In genomic region chr4:168585168-168586091, GRCh38 we compare ENCODE assay signal across 8 cellular contexts.
DNase-seq lines count a peak whose midpoint lies in the region; ATAC-seq, FAIRE-seq and TF ChIP-seq lines count a peak whose summit lies in the region.

No MANE protein-coding gene starts in this region.

- H3K9me3 ChIP-seq in GM12878 (replicated peaks; ENCODE audit: control insufficient read depth, insufficient read depth, low read length), result no peaks in the 10 kb centered on the region
- H3K9me3 ChIP-seq in spleen, result peaks cover 0 to 10% (median 0%) of the 10 kb centered on the region in 8 donors

- DNase-seq in DMS153 (lab: John Stamatoyannopoulos, UW) (peak; percentile 2), NOMO-1 treated with dmso at 0.1 percent for 144 hours (lab: John Stamatoyannopoulos, UW; ENCODE audit: unreplicated experiment) (peak; percentile 22), GM12878 (ENCODE audit: low read depth, low spot score) (no peak), iPS DF 19.7 (ENCODE audit: low read depth, low spot score) (peak; percentile 17), spleen (no peak), activated gamma-delta T cell (lab: John Stamatoyannopoulos, UW) (no peak)

- CTCF ChIA-PET in GM12878 (lab: Yijun Ruan, JAX), result interaction anchor here (0.7 to 5.8 kb wide), 37 partner anchors 9 to 1087 kb away, joined by 3 to 108 read pairs (median 4); partner anchors contain the start of gene PALLD

- FAIRE-seq in GM12878 (lab: Jason Lieb, UNC), result peak; percentile 69

- no TSS peak for BruUV-seq in GM12878 (replicated peaks; lab: Mats Ljungman, UMichigan)

- RAD21 ChIA-PET in GM12878 (lab: Charles Lee; ENCODE audit: unreplicated experiment), result interaction anchor here (0.5 to 3.5 kb wide), 18 partner anchors 10 to 991 kb away, joined by 3 to 52 read pairs (median 3); no protein-coding TSS in a partner anchor

- TF ChIP-seq POLR2A in GM12878 (IDR thresholded peaks at IDR 0.05; ENCODE audit: low read depth, low read length), result no peak
- no peak for TF ChIP-seq POLR2A in spleen (IDR thresholded peaks at IDR 0.05)

- TF ChIP-seq RAD21 in GM12878 (IDR thresholded peaks at IDR 0.05; ENCODE audit: insufficient read depth, low read depth, low read length), result peak; percentile 47

- peak; percentile 38 to 63 (median 63); a peak in 5 of 6 replicates for TF ChIP-seq CTCF in GM12878 (IDR thresholded peaks at IDR 0.05 in 2 of 3, conservative IDR thresholded peaks at IDR 0.05 in 1 of 3; ENCODE audit: control insufficient read depth in 2 of 3, extremely low read depth in 1 of 3, insufficient read depth in 1 of 3, low read depth in 3 of 3, low read length in 3 of 3)
- peak in 9 of 11 experiments; percentile 12 to 64 (median 56) for TF ChIP-seq CTCF in spleen (IDR thresholded peaks at IDR 0.05 in 8 of 11, conservative IDR thresholded peaks at IDR 0.05 in 3 of 11)

- SMC1A ChIA-PET in GM12878 (lab: Charles Lee; ENCODE audit: uncharacterized antibody, unreplicated experiment), result interaction anchor here (0.7 to 3.5 kb wide), 26 partner anchors 9 to 900 kb away, joined by 3 to 65 read pairs (median 4); no protein-coding TSS in a partner anchor

- 10% methylated on average over 9 of the region's 9 CpGs for WGBS in GM12878 (ENCODE audit: insufficient coverage, insufficient replicate concordance, low lambda C conversion rate, missing lambda C conversion rate)
- 28 to 42% (median 35%) methylated on average over 9 of the region's 9 CpGs for WGBS in spleen, 5 donors

- intact Hi-C loops in GM12878 (cut with micrococcal nuclease; ENCODE audit: unreplicated experiment), result loop anchor here (1.0 to 10.0 kb wide), 5 partner anchors 127 to 419 kb away; no protein-coding TSS in a partner anchor
- intact Hi-C loops in spleen (cut with DNase I; ENCODE audit: low total_unique reads), result no loop called here

- no peak for TF ChIP-seq EP300 in GM12878 (IDR thresholded peaks at IDR 0.05; ENCODE audit: borderline replicate concordance in 1 of 2, control insufficient read depth in 1 of 2, low read depth in 2 of 2, low read length in 2 of 2)

- H3K79me2 ChIP-seq in GM12878 (ENCODE audit: control insufficient read depth, insufficient read depth, low read length), result no peaks in the 10 kb centered on the region

- H4K20me1 ChIP-seq in GM12878 (ENCODE audit: control insufficient read depth, insufficient read depth), result no peaks in the 10 kb centered on the region

- no peak overlapping the region for H3K27ac ChIP-seq in GM12878 (ENCODE audit: control insufficient read depth, insufficient read depth)
- H3K27ac ChIP-seq in spleen, result no peak overlapping the region

- no peak overlapping the region for H3K4me3 ChIP-seq in GM12878
- H3K4me3 ChIP-seq in spleen, result no peak overlapping the region

- peak; percentile 81 for ATAC-seq in GM19328 (IDR thresholded peaks at IDR 0.05; ENCODE audit: unreplicated experiment)
- peak; percentile 82 for ATAC-seq in HG03280 (IDR thresholded peaks at IDR 0.05; ENCODE audit: unreplicated experiment)
- ATAC-seq in GM12878, result peak; percentile 98

- POLR2A ChIA-PET in GM12878 (lab: Charles Lee), result interaction anchor here (0.6 kb wide), 1 partner anchor 334 kb away, joined by 3 read pairs; no protein-coding TSS in a partner anchor

- in situ Hi-C loops in GM12878 (cut with MboI), result loop anchor here (5.0 kb wide), 1 partner anchor 337 kb away; no protein-coding TSS in a partner anchor

- no peak overlapping the region for H3K4me2 ChIP-seq in GM12878 (ENCODE audit: control insufficient read depth, insufficient read depth)

- H3K4me1 ChIP-seq in GM12878 (ENCODE audit: control insufficient read depth, insufficient read depth, low read length), result no peaks in the 10 kb centered on the region
- peaks cover 0 to 4% (median 0%) of the 10 kb centered on the region in 6 donors for H3K4me1 ChIP-seq in spleen

- H3K9ac ChIP-seq in GM12878 (ENCODE audit: control insufficient read depth, insufficient read depth, low read length), result no peak overlapping the region

- H3K27me3 ChIP-seq in GM12878 (replicated peaks in 1 of 2; ENCODE audit: control insufficient read depth in 2 of 2, insufficient read depth in 2 of 2, low read length in 1 of 2) (no peaks in the 10 kb centered on the region), spleen (replicated peaks in 1 of 7) (peaks cover 0 to 7% (median 0%) of the 10 kb centered on the region in 7 donors)

- H3K36me3 ChIP-seq in GM12878 (ENCODE audit: control insufficient read depth in 2 of 2, insufficient read depth in 2 of 2, low read length in 1 of 2), result no peaks in the 10 kb centered on the region
- no peaks in the 10 kb centered on the region for H3K36me3 ChIP-seq in spleen

- no peak overlapping the region for H2AFZ ChIP-seq in GM12878 (ENCODE audit: control insufficient read depth, low read depth, low read length)

TF ChIP-seq in GM12878, 131 proteins besides CTCF, POLR2A, EP300 and RAD21:
- TF ChIP-seq LARP7 (IDR thresholded peaks at IDR 0.05) (no peak), ZNF24 (IDR thresholded peaks at IDR 0.05) (no peak), MYC (IDR thresholded peaks at IDR 0.05; ENCODE audit: insufficient read depth, insufficient read length, insufficient replicate concordance, low read length, severe bottlenecking) (no peak), HCFC1 (IDR thresholded peaks at IDR 0.05; ENCODE audit: low read length) (no peak), JUNB (IDR thresholded peaks at IDR 0.05) (no peak), SMC3 (IDR thresholded peaks at IDR 0.05; ENCODE audit: borderline replicate concordance, low read length) (peak; percentile 47; the same call in 1 of the 2 replicates)

Comparison
In these comparisons a context has a peak if more than half of its experiments do, and no peak if none do; other contexts are left out.
1. DNase-seq: peak in DMS153 (single experiment), NOMO-1 treated with dmso at 0.1 percent for 144 hours (single experiment) and iPS DF 19.7 (single experiment); none in GM12878 (single experiment), spleen (single experiment) and activated gamma-delta T cell (single experiment).
2. Peak in every context shown above with its lines, with median percentiles within 50 percentile points of each other: ATAC-seq.